In genomic region chr11:96342971-96343711, GRCh38 we compare ENCODE assay signal across 8 cellular contexts. TPM values are rescaled to one million over a fixed set of nuclear protein-coding genes. Genes with fewer than 3 reads are reported as not detected.
DNase-seq lines count a peak whose midpoint lies in the region; ATAC-seq and TF ChIP-seq lines count a peak whose summit lies in the region.

Gene MAML2, minus strand, starts transcription at chr11:96343195. Its CDS starts 1,300 bp downstream, at chr11:96341895.

- ATAC-seq in GM19025 (IDR thresholded peaks at IDR 0.05; ENCODE audit: low read depth, unreplicated experiment) = peak; percentile 79
- ATAC-seq in HG03342 (IDR thresholded peaks at IDR 0.05; ENCODE audit: unreplicated experiment) = peak; percentile 81

- H3K4me3 ChIP-seq in kidney epithelial cell (ENCODE audit: low read depth, low read length) = peak within 1 kb of the TSS; percentile 80

- DNase-seq in AG09319 (ENCODE audit: extremely low read depth, low read depth) (peak; percentile 85), NCI-H446 treated with DMSO at 0.1 percent for 48 hours (lab: John Stamatoyannopoulos, UW) (peak; percentile 87), cerebellum (ENCODE audit: low spot score) (peak; percentile 96), kidney epithelial cell (ENCODE audit: low read depth) (peak; percentile 65)
- peak; percentile 87 for DNase-seq in activated CD4-positive, alpha-beta T cell treated with anti-CD3 and anti-CD28 coated beads for 1 hour
- peak; percentile 94 for DNase-seq in stimulated activated CD4-positive, alpha-beta T cell treated with anti-CD3 and anti-CD28 coated beads, Interleukin-15, amount 100 ng/mL, for 24 hours

- H3K36me3 ChIP-seq in kidney epithelial cell (ENCODE audit: control insufficient read depth, insufficient read depth, low read length) = no peaks in the 10 kb centered on the region

- no peaks in the 10 kb centered on the region for H3K27me3 ChIP-seq in kidney epithelial cell (ENCODE audit: control insufficient read depth, insufficient read depth, low read length)

- TF ChIP-seq CTCF in AG09319 (IDR thresholded peaks at IDR 0.05; ENCODE audit: low read depth, low read length) (peak; percentile 92), kidney epithelial cell (IDR thresholded peaks at IDR 0.05; ENCODE audit: insufficient read depth, low read length, poor library complexity, severe bottlenecking) (peak; percentile 99)

RNA-seq across cellular contexts. Expression of gene MAML2, which starts in this region (rescaled TPM):
- total RNA-seq in cerebellum (17.3 TPM), kidney epithelial cell (12.3 and 16.2 TPM in 2 replicates)

Comparison
In these comparisons a context has a peak if more than half of its experiments do, and no peak if none do; other contexts are left out.
1. Peak in every context shown above with its lines: DNase-seq, ATAC-seq and H3K4me3 ChIP-seq.